1 cellular context compared by ENCODE assay signal in genomic region chr13:26007774-26008173, GRCh38.
TF ChIP-seq lines count a peak whose summit lies in the region.

No MANE protein-coding gene starts in this region.

TF ChIP-seq in GM23338, 12 proteins besides CTCF, POLR2A, EP300 and RAD21 (continued from another document):
- TF ChIP-seq ZNF462 (CRISPR knock-in tag; IDR thresholded peaks at IDR 0.05) (no peak), JUNB (IDR thresholded peaks at IDR 0.05; ENCODE audit: unreplicated experiment) (no peak), STAT1 (IDR thresholded peaks at IDR 0.05; ENCODE audit: unreplicated experiment) (no peak), EZH2phosphoT487 (IDR thresholded peaks at IDR 0.05; ENCODE audit: unreplicated experiment) (no peak), NANOG (IDR thresholded peaks at IDR 0.05; ENCODE audit: borderline replicate concordance) (no peak), ETS1 (IDR thresholded peaks at IDR 0.05) (no peak), ZNF331 (CRISPR knock-in tag; IDR thresholded peaks at IDR 0.05; ENCODE audit: low read depth) (no peak), REST (IDR thresholded peaks at IDR 0.05; ENCODE audit: unreplicated experiment) (no peak)
TF ChIP-seq in GM23338: peak in this region for 0.
